20 cellular contexts compared by ENCODE assay signal in genomic region chrX:132676102-132676501, GRCh38.
DNase-seq lines count a peak whose midpoint lies in the region; TF ChIP-seq lines count a peak whose summit lies in the region.
"Had no signal": no experiment of that assay in that cellular context is flagged by ENCODE, and none has a peak within 500 bp of the region (broad histone marks: within the 10 kb centered on the region; RNA-seq: fewer than 3 reads in every experiment).

No MANE protein-coding gene starts in this region.

- H3K36me3 Mint-ChIP-seq in endodermal cell (ENCODE audit: low read depth) (peaks cover 15% of the 10 kb centered on the region), neural crest cell (ENCODE audit: low read depth) (no peaks in the 10 kb centered on the region)

- H3K27ac ChIP-seq in endodermal cell (ENCODE audit: low read depth, low read length) = no peak overlapping the region
- H3K27ac ChIP-seq: A549, KMS-11, SJSA1 had no signal

- H3K4me3 Mint-ChIP-seq in endodermal cell (no peak overlapping the region), neural crest cell (no peak overlapping the region)
- H3K4me3 Mint-ChIP-seq: CD4-positive, alpha-beta T cell had no signal

- H3K36me3 ChIP-seq in endodermal cell (ENCODE audit: control insufficient read depth, insufficient read depth, low read length) = no peaks in the 10 kb centered on the region
- H3K36me3 ChIP-seq: SJSA1 had no signal

- H3K27me3 Mint-ChIP-seq in endodermal cell (ENCODE audit: insufficient read depth) (peaks cover 22% of the 10 kb centered on the region), neural crest cell (ENCODE audit: low read depth) (no peaks in the 10 kb centered on the region)
- H3K27me3 Mint-ChIP-seq: CD4-positive, alpha-beta T cell had no signal

- H3K9me3 ChIP-seq in endodermal cell (ENCODE audit: control insufficient read depth, low read length) = peaks cover 7% of the 10 kb centered on the region
- H3K9me3 ChIP-seq: A549, Caco-2, SJSA1 had no signal

- WGBS in endodermal cell (ENCODE audit: insufficient coverage in 1 of 2, insufficient read length in 1 of 2), 2 experiments = 37% methylated on average over 3 of the region's 3 CpGs; no CpG with 5 or more reads in 1 of the 2 experiments

- peaks cover 66% of the 10 kb centered on the region for H3K4me1 Mint-ChIP-seq in endodermal cell
- peaks cover 4% of the 10 kb centered on the region for H3K4me1 Mint-ChIP-seq in neural crest cell

- peaks cover under 1% of the 10 kb centered on the region for H3K4me1 ChIP-seq in endodermal cell (ENCODE audit: control insufficient read depth, insufficient read depth, low read length)
- H3K4me1 ChIP-seq: A549, Caco-2, SJSA1 had no signal

- DNase-seq in COLO668 (lab: John Stamatoyannopoulos, UW; ENCODE audit: unreplicated experiment) (peak; percentile 7), HT-29 (ENCODE audit: low spot score) (peak; percentile 23), endodermal cell (peak; percentile 67), neural crest cell (ENCODE audit: low read depth, low spot score) (no peak), kidney glomerular epithelial cell (lab: John Stamatoyannopoulos, UW) (no peak), glomerular visceral epithelial cell (ENCODE audit: extremely low spot score) (no peak)
- no peak for DNase-seq in stimulated activated CD4-positive, alpha-beta T cell treated with anti-CD3 and anti-CD28 coated beads, Interleukin-1b, Interleukin-23, amount 100 ng/mL, for 48 hours
- DNase-seq: CD4-positive, alpha-beta T cell; DMS 273 treated with DMSO at 0.1 percent for 48 hours; DMS79 treated with DMSO at 0.1 percent for 48 hours; GOT3; IMR-90; NCI-H1092 treated with DMSO at 0.1 percent for 48 hours; NCI-H1694; NCI-H446 treated with DMSO at 0.1 percent for 48 hours; NCI-H526 treated with DMSO at 0.1 percent for 48 hours had no signal

- H3K9me3 Mint-ChIP-seq in endodermal cell = peaks cover 25% of the 10 kb centered on the region
- H3K9me3 Mint-ChIP-seq in neural crest cell = no peaks in the 10 kb centered on the region

- TF ChIP-seq CTCF in endodermal cell (conservative IDR thresholded peaks at IDR 0.05) (peak; percentile 71), neural crest cell (conservative IDR thresholded peaks at IDR 0.05) (peak; percentile 14)

- H3K27ac Mint-ChIP-seq in endodermal cell (no peak overlapping the region), neural crest cell (ENCODE audit: unreplicated experiment) (no peak overlapping the region)
- H3K27ac Mint-ChIP-seq: CD4-positive, alpha-beta T cell had no signal

- no peak overlapping the region for H3K4me3 ChIP-seq in endodermal cell (ENCODE audit: low read length)
- H3K4me3 ChIP-seq: A549, SJSA1 had no signal

- H3K27me3 ChIP-seq in endodermal cell (ENCODE audit: control insufficient read depth, insufficient read depth, low read length, poor library complexity, severe bottlenecking) = peaks cover 20% of the 10 kb centered on the region
- H3K27me3 ChIP-seq: SJSA1 had no signal

- H3K9ac ChIP-seq in endodermal cell (ENCODE audit: extremely low read depth, low read length, poor library complexity, severe bottlenecking) = no peak overlapping the region
- H3K9ac ChIP-seq: KMS-11 had no signal

Comparison
In these comparisons a context has a peak if more than half of its experiments do, and no peak if none do; other contexts are left out.
1. DNase-seq: peak in COLO668 (single experiment), HT-29 (single experiment) and endodermal cell (single experiment); none in neural crest cell (single experiment), kidney glomerular epithelial cell (single experiment), glomerular visceral epithelial cell (single experiment) and stimulated activated CD4-positive, alpha-beta T cell treated with anti-CD3 and anti-CD28 coated beads, Interleukin-1b, Interleukin-23, amount 100 ng/mL, for 48 hours (single experiment).